Comparison of ENCODE assay signal across 1 cellular context in genomic region chr4:74638001-74638400, GRCh38.
TF ChIP-seq lines count a peak whose summit lies in the region.

No MANE protein-coding gene starts in this region.

TF ChIP-seq in IMR-90, 13 proteins besides CTCF, POLR2A, EP300 and RAD21 (continued from another document):
- TF ChIP-seq ELK1 (IDR thresholded peaks at IDR 0.05; ENCODE audit: borderline replicate concordance, low read depth, low read length): no peak
- no peak for TF ChIP-seq MAFK (IDR thresholded peaks at IDR 0.05; ENCODE audit: low read depth, low read length)
- no peak for TF ChIP-seq BHLHE40 (IDR thresholded peaks at IDR 0.05; ENCODE audit: low read depth, low read length)
- no peak for TF ChIP-seq RCOR1 (IDR thresholded peaks at IDR 0.05; ENCODE audit: insufficient replicate concordance, low read length)
- TF ChIP-seq FOS (IDR thresholded peaks at IDR 0.05; ENCODE audit: low read depth, low read length): no peak
- TF ChIP-seq NFE2L2 (IDR thresholded peaks at IDR 0.05; ENCODE audit: low read depth, low read length): no peak
- TF ChIP-seq MXI1 (IDR thresholded peaks at IDR 0.05; ENCODE audit: borderline replicate concordance, low read depth, low read length): no peak
- no peak for TF ChIP-seq CHD1 (IDR thresholded peaks at IDR 0.05; ENCODE audit: low read depth, low read length)
- TF ChIP-seq RFX5 (IDR thresholded peaks at IDR 0.05; ENCODE audit: low read depth, low read length): no peak
- TF ChIP-seq SMC3 (IDR thresholded peaks at IDR 0.05; ENCODE audit: low read depth, low read length): no peak
- TF ChIP-seq USF2 (IDR thresholded peaks at IDR 0.05; ENCODE audit: low read depth, low read length): no peak
- TF ChIP-seq MAZ (IDR thresholded peaks at IDR 0.05; ENCODE audit: borderline replicate concordance, low read depth, low read length): no peak
